In the genomic region with DNA sequence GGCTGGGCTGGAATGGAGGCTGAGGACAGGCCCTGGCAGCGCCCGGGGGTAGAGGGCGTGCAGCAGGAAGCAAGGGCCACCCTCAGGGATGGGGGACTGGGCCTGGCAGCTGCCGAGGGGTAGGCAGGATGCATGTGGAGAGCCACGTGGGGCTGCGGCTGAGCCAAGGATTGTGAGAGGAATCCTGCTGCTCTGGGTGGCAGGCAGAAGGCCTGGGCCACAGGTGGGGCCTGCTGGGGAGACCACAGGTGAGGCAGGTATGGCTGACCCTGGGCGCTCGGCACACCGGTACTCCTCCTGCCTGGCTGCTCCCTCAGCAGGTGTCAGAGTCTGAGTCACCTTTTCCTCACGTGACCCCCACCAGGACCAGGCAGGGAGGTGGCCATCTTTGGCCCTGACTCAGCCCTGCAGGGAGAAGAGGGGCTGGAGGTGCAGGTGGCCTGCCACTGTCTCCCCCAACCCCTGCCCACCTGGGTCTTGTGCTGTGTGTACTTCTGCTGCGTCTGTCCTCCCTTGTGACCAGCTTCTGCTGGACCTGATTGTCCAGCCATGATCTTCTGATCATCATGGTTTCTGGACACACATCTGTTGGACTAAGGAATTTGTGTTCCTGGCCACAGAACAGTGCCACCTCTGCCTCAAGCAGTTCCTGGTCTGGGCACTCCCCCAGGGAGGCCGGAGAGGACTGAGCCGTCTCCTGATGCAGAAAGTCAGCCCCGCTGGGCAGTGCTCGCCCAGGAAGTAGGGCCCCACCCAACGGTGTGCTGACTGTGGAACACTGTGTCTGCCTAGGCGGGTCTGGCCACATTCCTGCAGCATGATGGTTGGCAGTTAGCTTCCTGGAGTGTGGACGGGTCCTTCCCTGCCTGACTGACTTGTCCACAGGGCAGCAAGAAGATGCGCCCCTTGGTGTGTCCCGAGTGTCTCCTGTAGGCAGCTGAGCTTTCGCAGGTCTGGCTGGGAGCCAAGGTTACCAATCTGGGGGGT, we compare ENCODE assay signal across 8 cellular contexts. TPM values are rescaled to one million over a fixed set of nuclear protein-coding genes. Genes with fewer than 3 reads are reported as not detected.
DNase-seq lines count a peak whose midpoint lies in the region; ATAC-seq, FAIRE-seq and TF ChIP-seq lines count a peak whose summit lies in the region.

No MANE protein-coding gene starts in this region.

- TF ChIP-seq EP300 in H1 (IDR thresholded peaks at IDR 0.05; ENCODE audit: borderline replicate concordance in 1 of 2, low read depth in 2 of 2, low read length in 2 of 2) = no peak

- H3K9me3 ChIP-seq in SJSA1 (replicated peaks) = no peaks in the 10 kb centered on the region
- no peaks in the 10 kb centered on the region for H3K9me3 ChIP-seq in H1 (ENCODE audit: insufficient read depth in 2 of 2, low read depth in 1 of 2, low read length in 1 of 2)

- H2BK5ac ChIP-seq in H1 (ENCODE audit: low read depth, low read length) = peak overlapping the region; percentile 55; the same call in 1 of the 2 replicates

- H3K4me3 Mint-ChIP-seq in natural killer cell = no peak overlapping the region

- intact Hi-C loops in natural killer cell (cut with micrococcal nuclease) = no loop called here

- H2BK120ac ChIP-seq in H1 (replicated peaks; ENCODE audit: low read depth, low read length) = no peak overlapping the region

- no peaks in the 10 kb centered on the region; the same call in 1 of the 2 replicates for H3K79me1 ChIP-seq in H1 (ENCODE audit: low read depth, low read length)

- no peaks in the 10 kb centered on the region for H3K27me3 Mint-ChIP-seq in natural killer cell (ENCODE audit: low read depth in 2 of 2)

- H2BK20ac ChIP-seq in H1 (ENCODE audit: low read length) = peak overlapping the region; percentile 61; the same call in 1 of the 2 replicates

- peaks cover 0 to 12% of the 10 kb centered on the region in 2 experiments; a peak in 2 of 4 replicates for H3K79me2 ChIP-seq in H1 (ENCODE audit: control insufficient read depth in 1 of 2, insufficient read depth in 2 of 2, low read length in 2 of 2)

- peak overlapping the region; percentile 27 for H3K4ac ChIP-seq in H1 (replicated peaks; ENCODE audit: insufficient read length, low read depth, low read length)

- H2AK5ac ChIP-seq in H1 (ENCODE audit: low read depth, low read length) = 0 out of 2 replicates have a peak overlapping the region, but pooled peaks have one; percentile 8

- H3K9ac ChIP-seq in H1 (replicated peaks in 1 of 4; ENCODE audit: extremely low read depth in 1 of 4, low read depth in 3 of 4, low read length in 3 of 4) = no peak overlapping the region

- peaks cover 22% of the 10 kb centered on the region for H3K4me1 ChIP-seq in SJSA1 (replicated peaks)
- peaks cover 0 to 8% (median 3%) of the 10 kb centered on the region in 4 experiments; a peak in 4 of 7 replicates for H3K4me1 ChIP-seq in H1 (replicated peaks in 1 of 4; ENCODE audit: control insufficient read depth in 3 of 4, insufficient read depth in 4 of 4, low read length in 3 of 4)

- H3K27me3 ChIP-seq in SJSA1 (replicated peaks) = no peaks in the 10 kb centered on the region
- no peaks in the 10 kb centered on the region for H3K27me3 ChIP-seq in H1 (replicated peaks in 1 of 4; ENCODE audit: control insufficient read depth in 3 of 4, extremely low read depth in 1 of 4, insufficient read depth in 3 of 4, low read length in 3 of 4)

- H3K36me3 ChIP-seq in SJSA1 (peaks cover 36% of the 10 kb centered on the region), H1 (ENCODE audit: control insufficient read depth in 2 of 4, insufficient read depth in 4 of 4, low read length in 3 of 4) (peaks cover 3 to 25% (median 11%) of the 10 kb centered on the region in 4 experiments; a peak in 6 of 8 replicates)

- no peak for FAIRE-seq in H1 (lab: Jason Lieb, UNC)

- no peak overlapping the region for H3K4me3 ChIP-seq in SJSA1
- no peak overlapping the region for H3K4me3 ChIP-seq in H1 (ENCODE audit: extremely low read depth in 1 of 4, insufficient read depth in 2 of 4, low read depth in 3 of 4, low read length in 4 of 4)

- no peaks in the 10 kb centered on the region for H3K36me3 Mint-ChIP-seq in natural killer cell

- peak overlapping the region in 1 of 2 donors; percentile 53 for H3K27ac Mint-ChIP-seq in natural killer cell

- no peaks in the 10 kb centered on the region for H3K23me2 ChIP-seq in H1 (ENCODE audit: low read depth, low read length)

- POLR2A ChIA-PET in H1 (lab: Charles Lee; ENCODE audit: partially characterized antibody) = interaction anchor here (0.9 to 1.4 kb wide), 4 partner anchors 15 to 34 kb away, joined by 3 to 4 read pairs (median 4); no protein-coding TSS in a partner anchor

- H3K27ac ChIP-seq in SJSA1 = peak overlapping the region; percentile 72
- H3K27ac ChIP-seq in H1 (ENCODE audit: low read depth, low read length) = peak overlapping the region; percentile 7; the same call in 1 of the 2 replicates

- H3K4me1 Mint-ChIP-seq in natural killer cell = peaks cover 0 to 22% of the 10 kb centered on the region in 2 donors

- H4K20me1 ChIP-seq in H1 (replicated peaks in 1 of 2; ENCODE audit: control insufficient read depth in 1 of 2, insufficient read depth in 2 of 2, low read length in 2 of 2) = peaks cover 11 to 28% of the 10 kb centered on the region in 2 experiments

- peak; percentile 25 for DNase-seq in stimulated activated naive CD4-positive, alpha-beta T cell treated with Interleukin-2 at 50 U/mL for 16 hours (lab: John Stamatoyannopoulos, UW)
- no peak for DNase-seq in stimulated activated naive CD4-positive, alpha-beta T cell (lab: John Stamatoyannopoulos, UW)
- DNase-seq in SJSA1 (ENCODE audit: low read depth in 1 of 2, low spot score in 2 of 2) (peak; percentile 60 to 91), H1 (ENCODE audit: low read depth in 1 of 2, low spot score in 2 of 2) (no peak), natural killer cell (no peak), NAMALWA (ENCODE audit: low spot score) (no peak), GM19240 (ENCODE audit: insufficient read length, low spot score) (no peak)

- no peak overlapping the region for H2AFZ ChIP-seq in H1 (ENCODE audit: low read length)

- no peak for TF ChIP-seq RAD21 in H1 (IDR thresholded peaks at IDR 0.05 in 1 of 2, conservative IDR thresholded peaks at IDR 0.05 in 1 of 2; ENCODE audit: low read depth in 2 of 2, low read length in 2 of 2)

- 0 out of 2 replicates have a peak overlapping the region, but pooled peaks have one; percentile 1 for H3K18ac ChIP-seq in H1 (ENCODE audit: extremely low read depth, low read length)

- H2BK12ac ChIP-seq in H1 (ENCODE audit: low read depth, low read length) = peak overlapping the region; percentile 23; the same call in 1 of the 2 replicates

- peak overlapping the region; percentile 71; the same call in 1 of the 2 replicates for H4K8ac ChIP-seq in H1 (ENCODE audit: extremely low read depth, insufficient read depth, low read length)

- H3K14ac ChIP-seq in H1 (ENCODE audit: insufficient read length) = no peak overlapping the region

- H4K5ac ChIP-seq in H1 (ENCODE audit: insufficient read length, low read depth, low read length) = no peak overlapping the region

- no peak overlapping the region for H4K91ac ChIP-seq in H1 (replicated peaks; ENCODE audit: insufficient read length, low read length)

- 87% methylated on average over 18 of the region's 21 CpGs; no CpG with 5 or more reads in 1 of the 2 experiments for WGBS in H1 (ENCODE audit: extremely low coverage in 1 of 2, insufficient coverage in 1 of 2, insufficient read length in 1 of 2, insufficient replicate concordance in 2 of 2, low coverage in 1 of 2, low lambda C conversion rate in 2 of 2, missing lambda C conversion rate in 1 of 2), 2 experiments

- H3K4me2 ChIP-seq in H1 (ENCODE audit: insufficient read depth in 1 of 2, low read depth in 2 of 2, low read length in 2 of 2) = no peak overlapping the region

- TF ChIP-seq CTCF in H1 (IDR thresholded peaks at IDR 0.05; ENCODE audit: control extremely low read depth in 1 of 3, insufficient read depth in 1 of 3, low read depth in 1 of 3, low read length in 3 of 3) (no peak), natural killer cell (IDR thresholded peaks at IDR 0.05) (no peak)

- no peaks in the 10 kb centered on the region for H3K9me3 Mint-ChIP-seq in natural killer cell

- H2BK15ac ChIP-seq in H1 (ENCODE audit: low read length) = peak overlapping the region; percentile 88; the same call in 1 of the 2 replicates

- ATAC-seq in natural killer cell (peak in 2 of 3 donors; percentile 21 to 46), HG02870 (IDR thresholded peaks at IDR 0.05; ENCODE audit: unreplicated experiment) (no peak)

- H3K23ac ChIP-seq in H1 (ENCODE audit: insufficient read length) = no peak overlapping the region

- peak in 1 of 2 experiments; percentile 25; a peak in 1 of 3 replicates for TF ChIP-seq POLR2A in H1 (IDR thresholded peaks at IDR 0.05; ENCODE audit: control extremely low read depth in 1 of 2, low read depth in 2 of 2, low read length in 2 of 2)

- H3K56ac ChIP-seq in H1 (replicated peaks; ENCODE audit: insufficient read length, low read depth, low read length) = no peak overlapping the region

- CTCF ChIA-PET in H1 (lab: Charles Lee; ENCODE audit: partially characterized antibody) = interaction anchor here (0.8 to 1.1 kb wide), 4 partner anchors 20 to 34 kb away, joined by 3 to 4 read pairs (median 4); no protein-coding TSS in a partner anchor

RNA-seq across cellular contexts. Expression of gene ARRDC1, which starts 6.4 kb away (rescaled TPM):
- total RNA-seq in SJSA1 (2014; rRNA removed; shearing (Covaris generic)) = 8.0 and 10.4 TPM in 2 replicates
- total RNA-seq in H1 (2021; fragmentation: NEBNext Ultra II Directional; extraction: Animal tissue kit (Norgen Biotek cat#: 25700)) = 22.0 and 22.2 TPM in 2 replicates
- polyA plus RNA-seq in H1 (2011; rRNA removed) = 58.4 and 94.0 TPM in 2 replicates
- 60.3 TPM for polyA plus RNA-seq in H1 (2011; cell fraction: cytosol; rRNA removed)
- polyA plus RNA-seq in H1 (2011; cell fraction: nucleus; rRNA removed) = 273 TPM
- polyA plus RNA-seq in H1 (2012, experiment 1 of 2) = 16.4 to 31.5 TPM (median 28.7 TPM) in 4 replicates
- polyA plus RNA-seq in H1 (2012, experiment 2 of 2) = 25.8 TPM
- polyA plus RNA-seq in H1 (2013, experiment 1 of 2) = 31.8 TPM
- 28.5 TPM for polyA plus RNA-seq in H1 (2013, experiment 2 of 2)
- polyA minus RNA-seq in H1 (2011; rRNA and poly(A)+ RNA removed) = 21.5 and 31.7 TPM in 2 replicates
- 22.1 TPM for polyA minus RNA-seq in H1 (2011; cell fraction: cytosol; rRNA and poly(A)+ RNA removed)
- 53.6 TPM for polyA minus RNA-seq in H1 (2011; cell fraction: nucleus; rRNA and poly(A)+ RNA removed)
- 100 to 1,000 TPM in 1 of 3 donors, 10 to 100 TPM in 2; 80.7 to 105 (median 92.9) TPM for total RNA-seq in natural killer cell

RNA-seq across cellular contexts. Expression of gene EHMT1, which starts 6.9 kb away (rescaled TPM):
- 12.9 and 32.0 TPM in 2 replicates for total RNA-seq in SJSA1 (2014; rRNA removed; shearing (Covaris generic))
- 163 and 171 TPM in 2 replicates for total RNA-seq in H1 (2021; fragmentation: NEBNext Ultra II Directional; extraction: Animal tissue kit (Norgen Biotek cat#: 25700))
- polyA plus RNA-seq in H1 (2011; rRNA removed) = 95.7 and 143 TPM in 2 replicates
- 96.0 TPM for polyA plus RNA-seq in H1 (2011; cell fraction: cytosol; rRNA removed)
- polyA plus RNA-seq in H1 (2011; cell fraction: nucleus; rRNA removed) = 204 TPM
- polyA plus RNA-seq in H1 (2012, experiment 1 of 2) = 66.4 to 99.9 TPM (median 90.6 TPM) in 4 replicates
- polyA plus RNA-seq in H1 (2012, experiment 2 of 2) = 56.9 TPM
- polyA plus RNA-seq in H1 (2013, experiment 1 of 2) = 68.1 TPM
- 62.4 TPM for polyA plus RNA-seq in H1 (2013, experiment 2 of 2)
- polyA minus RNA-seq in H1 (2011; rRNA and poly(A)+ RNA removed) = 101 and 107 TPM in 2 replicates
- 93.4 TPM for polyA minus RNA-seq in H1 (2011; cell fraction: cytosol; rRNA and poly(A)+ RNA removed)
- polyA minus RNA-seq in H1 (2011; cell fraction: nucleus; rRNA and poly(A)+ RNA removed) = 95.4 TPM
- total RNA-seq in natural killer cell = 100 to 1,000 TPM; 173 to 200 (median 176) TPM

RNA-seq across cellular contexts. Expression of gene ZMYND19, which starts 21.6 kb away (rescaled TPM):
- total RNA-seq in SJSA1 (2014; rRNA removed; shearing (Covaris generic)) = 20.9 and 32.4 TPM in 2 replicates
- total RNA-seq in H1 (2021; fragmentation: NEBNext Ultra II Directional; extraction: Animal tissue kit (Norgen Biotek cat#: 25700)) = 58.5 and 58.7 TPM in 2 replicates
- polyA plus RNA-seq in H1 (2011; rRNA removed) = 42.4 and 54.0 TPM in 2 replicates
- 52.3 TPM for polyA plus RNA-seq in H1 (2011; cell fraction: cytosol; rRNA removed)
- 115 TPM for polyA plus RNA-seq in H1 (2011; cell fraction: nucleus; rRNA removed)
- 39.3 to 52.7 TPM (median 47.8 TPM) in 4 replicates for polyA plus RNA-seq in H1 (2012, experiment 1 of 2)
- 48.7 TPM for polyA plus RNA-seq in H1 (2012, experiment 2 of 2)
- polyA plus RNA-seq in H1 (2013, experiment 1 of 2) = 33.0 TPM
- 34.1 TPM for polyA plus RNA-seq in H1 (2013, experiment 2 of 2)
- polyA minus RNA-seq in H1 (2011; rRNA and poly(A)+ RNA removed) = 21.5 and 21.8 TPM in 2 replicates
- 23.3 TPM for polyA minus RNA-seq in H1 (2011; cell fraction: cytosol; rRNA and poly(A)+ RNA removed)
- polyA minus RNA-seq in H1 (2011; cell fraction: nucleus; rRNA and poly(A)+ RNA removed) = 31.8 TPM
- total RNA-seq in natural killer cell = 10 to 100 TPM in 2 of 3 donors, 1 to 10 TPM in 1; 6.5 to 18.8 (median 16.3) TPM

RNA-seq across cellular contexts. Expression of gene DPH7, which starts 33.2 kb away (rescaled TPM):
- 11.3 and 18.7 TPM in 2 replicates for total RNA-seq in SJSA1 (2014; rRNA removed; shearing (Covaris generic))
- 44.6 and 45.7 TPM in 2 replicates for total RNA-seq in H1 (2021; fragmentation: NEBNext Ultra II Directional; extraction: Animal tissue kit (Norgen Biotek cat#: 25700))
- polyA plus RNA-seq in H1 (2011; rRNA removed) = 45.5 and 50.5 TPM in 2 replicates
- 57.0 TPM for polyA plus RNA-seq in H1 (2011; cell fraction: cytosol; rRNA removed)
- polyA plus RNA-seq in H1 (2011; cell fraction: nucleus; rRNA removed) = 130 TPM
- polyA plus RNA-seq in H1 (2012, experiment 1 of 2) = 36.7 to 45.7 TPM (median 45.2 TPM) in 4 replicates
- polyA plus RNA-seq in H1 (2012, experiment 2 of 2) = 42.0 TPM
- 37.2 TPM for polyA plus RNA-seq in H1 (2013, experiment 1 of 2)
- 32.9 TPM for polyA plus RNA-seq in H1 (2013, experiment 2 of 2)
- 33.4 and 36.2 TPM in 2 replicates for polyA minus RNA-seq in H1 (2011; rRNA and poly(A)+ RNA removed)
- 20.0 TPM for polyA minus RNA-seq in H1 (2011; cell fraction: cytosol; rRNA and poly(A)+ RNA removed)
- polyA minus RNA-seq in H1 (2011; cell fraction: nucleus; rRNA and poly(A)+ RNA removed) = 42.4 TPM
- 10 to 100 TPM; 39.5 to 51.0 (median 48.5) TPM for total RNA-seq in natural killer cell

Comparison
In these comparisons a context has a peak if more than half of its experiments do, and no peak if none do; other contexts are left out.
1. DNase-seq: peak in stimulated activated naive CD4-positive, alpha-beta T cell treated with Interleukin-2 at 50 U/mL for 16 hours (single experiment) and SJSA1 (2 of 2); none in stimulated activated naive CD4-positive, alpha-beta T cell (0 of 6), H1 (0 of 2), natural killer cell (single experiment), NAMALWA (single experiment) and GM19240 (single experiment).